In the genomic region with DNA sequence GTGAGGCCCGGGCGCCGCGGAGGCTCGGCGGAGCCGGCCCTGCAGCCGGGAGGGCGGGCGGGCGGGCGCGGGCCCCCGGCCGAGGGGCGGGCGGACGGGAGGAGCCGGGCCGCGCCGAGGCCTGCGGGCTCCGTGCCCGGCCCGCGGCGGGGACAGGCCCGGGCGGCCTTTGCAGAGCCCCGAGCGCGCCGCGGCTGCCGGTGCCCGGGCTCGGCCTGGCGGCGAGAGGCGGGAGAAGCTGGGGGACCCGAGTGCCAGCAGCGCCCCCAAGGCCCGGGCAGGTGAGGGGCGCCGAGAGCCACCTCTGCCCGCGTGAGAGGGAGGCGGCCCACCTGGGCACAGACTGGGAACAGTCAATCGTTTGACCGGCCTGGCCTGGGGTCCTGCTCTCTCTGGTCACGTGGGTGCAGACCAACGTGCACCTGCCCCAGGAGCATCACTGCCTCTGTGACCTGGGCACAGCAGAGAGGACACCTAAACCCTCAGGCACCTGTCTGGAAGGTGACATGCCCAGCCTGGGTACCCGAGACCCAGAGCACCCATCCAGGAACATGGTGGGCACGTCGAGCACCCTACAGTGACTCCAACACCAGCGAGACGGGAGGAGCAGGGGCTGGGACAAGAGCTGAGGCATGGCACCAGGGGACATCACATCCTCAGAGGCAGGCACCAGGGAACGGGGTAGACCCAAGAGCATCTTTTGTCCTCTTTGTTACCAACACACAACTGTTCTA, we compare ENCODE assay signal across 8 cellular contexts. TPM values are rescaled to one million over a fixed set of nuclear protein-coding genes. Genes with fewer than 3 reads are reported as not detected.
DNase-seq lines count a peak whose midpoint lies in the region; ATAC-seq and TF ChIP-seq lines count a peak whose summit lies in the region.

No MANE protein-coding gene starts in this region.

- no peaks in the 10 kb centered on the region for H3K27me3 ChIP-seq in suprapubic skin

- H3K4me3 ChIP-seq in suprapubic skin, result peak overlapping the region; percentile 64

- peaks cover 12% of the 10 kb centered on the region for H3K9me3 Mint-ChIP-seq in T-helper 1 cell treated with Interleukin-12 subunit alpha and Interleukin-12 subunit beta and Interleukin-4 antibody, amounts not matched to agents 30 μg/mL and 1 μg/mL, for 36 hours
- peaks cover 11% of the 10 kb centered on the region for H3K9me3 Mint-ChIP-seq in dendritic cell treated with granulocyte-macrophage colony-stimulating factor and Interleukin-4, amounts not matched to agents 40 ng/mL and 50 ng/mL, for 4 days

- H3K4me3 Mint-ChIP-seq in T-helper 1 cell treated with Interleukin-12 subunit alpha and Interleukin-12 subunit beta and Interleukin-4 antibody, amounts not matched to agents 30 μg/mL and 1 μg/mL, for 36 hours, result peak overlapping the region; percentile 68
- H3K4me3 Mint-ChIP-seq in dendritic cell treated with granulocyte-macrophage colony-stimulating factor and Interleukin-4, amounts not matched to agents 40 ng/mL and 50 ng/mL, for 4 days, result peak overlapping the region; percentile 81

- WGBS in suprapubic skin, result 31% methylated on average over 6 of the region's 59 CpGs

- H3K27me3 Mint-ChIP-seq in T-helper 1 cell treated with Interleukin-12 subunit alpha and Interleukin-12 subunit beta and Interleukin-4 antibody, amounts not matched to agents 30 μg/mL and 1 μg/mL, for 36 hours (ENCODE audit: low read depth), result peaks cover 36% of the 10 kb centered on the region
- no peaks in the 10 kb centered on the region for H3K27me3 Mint-ChIP-seq in dendritic cell treated with granulocyte-macrophage colony-stimulating factor and Interleukin-4, amounts not matched to agents 40 ng/mL and 50 ng/mL, for 4 days

- no peaks in the 10 kb centered on the region for H3K36me3 ChIP-seq in suprapubic skin

- TF ChIP-seq POLR2A in suprapubic skin (IDR thresholded peaks at IDR 0.05), result no peak

- peak; percentile 31 for DNase-seq in NCI-H146 (lab: John Stamatoyannopoulos, UW)
- no peak for DNase-seq in NCI-H146 treated with DMSO at 0.1 percent for 48 hours (lab: John Stamatoyannopoulos, UW; ENCODE audit: unreplicated experiment)
- DNase-seq in medulla oblongata (ENCODE audit: extremely low spot score), result peak; percentile 51
- peak in 1 of 2 donors; percentile 75 for DNase-seq in suprapubic skin (ENCODE audit: low spot score in 2 of 2)
- no peak for DNase-seq in NCI-H1048 (lab: John Stamatoyannopoulos, UW)

- H3K9me3 ChIP-seq in suprapubic skin, result no peaks in the 10 kb centered on the region

- H3K27ac Mint-ChIP-seq in T-helper 1 cell treated with Interleukin-12 subunit alpha and Interleukin-12 subunit beta and Interleukin-4 antibody, amounts not matched to agents 30 μg/mL and 1 μg/mL, for 36 hours, result no peak overlapping the region
- peak overlapping the region; percentile 74 for H3K27ac Mint-ChIP-seq in dendritic cell treated with granulocyte-macrophage colony-stimulating factor and Interleukin-4, amounts not matched to agents 40 ng/mL and 50 ng/mL, for 4 days

- peaks cover 29% of the 10 kb centered on the region for H3K4me1 ChIP-seq in suprapubic skin

- no peak for TF ChIP-seq CTCF in suprapubic skin (IDR thresholded peaks at IDR 0.05)

- ATAC-seq in HG03571 (IDR thresholded peaks at IDR 0.05; ENCODE audit: unreplicated experiment), result no peak

- H3K4me1 Mint-ChIP-seq in T-helper 1 cell treated with Interleukin-12 subunit alpha and Interleukin-12 subunit beta and Interleukin-4 antibody, amounts not matched to agents 30 μg/mL and 1 μg/mL, for 36 hours (ENCODE audit: low read depth), result peaks cover 19% of the 10 kb centered on the region
- H3K4me1 Mint-ChIP-seq in dendritic cell treated with granulocyte-macrophage colony-stimulating factor and Interleukin-4, amounts not matched to agents 40 ng/mL and 50 ng/mL, for 4 days (ENCODE audit: low read depth), result peaks cover 60% of the 10 kb centered on the region

- peak overlapping the region; percentile 66 for H3K27ac ChIP-seq in suprapubic skin

- no peak for TF ChIP-seq EP300 in suprapubic skin (IDR thresholded peaks at IDR 0.05)

- peaks cover 5% of the 10 kb centered on the region for H3K36me3 Mint-ChIP-seq in T-helper 1 cell treated with Interleukin-12 subunit alpha and Interleukin-12 subunit beta and Interleukin-4 antibody, amounts not matched to agents 30 μg/mL and 1 μg/mL, for 36 hours (ENCODE audit: low read depth)
- peaks cover 35% of the 10 kb centered on the region for H3K36me3 Mint-ChIP-seq in dendritic cell treated with granulocyte-macrophage colony-stimulating factor and Interleukin-4, amounts not matched to agents 40 ng/mL and 50 ng/mL, for 4 days (ENCODE audit: low read depth)

- intact Hi-C loops in dendritic cell treated with granulocyte-macrophage colony-stimulating factor and Interleukin-4, amounts not matched to agents 40 ng/mL and 50 ng/mL, for 4 days (cut with micrococcal nuclease), result loop anchor here (2.0 kb wide), 1 partner anchor 26 kb away; no protein-coding TSS in a partner anchor

RNA-seq across cellular contexts. Expression of a gene that starts 0.6 kb away (rescaled TPM):
- total RNA-seq in suprapubic skin, result 10 to 100 TPM; 10.2 to 25.7 (median 14.0) TPM

Comparison
In these comparisons a context has a peak if more than half of its experiments do, and no peak if none do; other contexts are left out.
1. DNase-seq: peak in NCI-H146 (single experiment) and medulla oblongata (single experiment); none in NCI-H146 treated with DMSO at 0.1 percent for 48 hours (single experiment) and NCI-H1048 (single experiment).